Comparison of ENCODE assay signal across 1 cellular context in genomic region chr9:5629312-5630037, GRCh38.
A peak's percentile ranks its signal among the peaks of the same experiment; 100 is the strongest.
TF ChIP-seq lines count a peak whose summit lies in the region.

No MANE protein-coding gene starts in this region.

TF ChIP-seq in GM12878, 131 proteins besides CTCF, POLR2A, EP300 and RAD21 (continued from another document and continues in another):
- TF ChIP-seq E2F8 (IDR thresholded peaks at IDR 0.05; ENCODE audit: low read depth, partially characterized antibody): no peak
- TF ChIP-seq TCF12 (IDR thresholded peaks at IDR 0.05; ENCODE audit: low read depth, low read length): no peak
- no peak for TF ChIP-seq CBX3 (IDR thresholded peaks at IDR 0.05; ENCODE audit: borderline replicate concordance, low read depth)
- TF ChIP-seq MXI1 (IDR thresholded peaks at IDR 0.05; ENCODE audit: low read depth, low read length): peak; percentile 63; the same call in 1 of the 2 replicates
- no peak for TF ChIP-seq ELK1 (IDR thresholded peaks at IDR 0.05; ENCODE audit: low read depth, low read length)
- no peak for TF ChIP-seq RAD51 (IDR thresholded peaks at IDR 0.05)
- TF ChIP-seq TAF1 (IDR thresholded peaks at IDR 0.05; ENCODE audit: borderline replicate concordance, low read depth, low read length): peak; percentile 28; the same call in 1 of the 2 replicates
- no peak for TF ChIP-seq E2F4 (IDR thresholded peaks at IDR 0.05; ENCODE audit: low read depth, low read length)
- TF ChIP-seq ESRRA (IDR thresholded peaks at IDR 0.05; ENCODE audit: low read length): no peak
- TF ChIP-seq ZNF217 (IDR thresholded peaks at IDR 0.05): no peak
- TF ChIP-seq BCL11A (IDR thresholded peaks at IDR 0.05; ENCODE audit: low read depth, low read length): no peak; the same call in 1 of the 2 replicates
- no peak for TF ChIP-seq USF1 (IDR thresholded peaks at IDR 0.05; ENCODE audit: borderline replicate concordance, extremely low read length, insufficient read depth, low read depth, low read length)
- TF ChIP-seq PRDM15 (CRISPR knock-in tag; IDR thresholded peaks at IDR 0.05): 0 out of 2 replicates have a peak, but pooled peaks have one; percentile 0
- peak; percentile 15 for TF ChIP-seq MLLT1 (IDR thresholded peaks at IDR 0.05)
- no peak for TF ChIP-seq POLR2AphosphoS2 (IDR thresholded peaks at IDR 0.05; ENCODE audit: low read depth, low read length)
- TF ChIP-seq MAX (IDR thresholded peaks at IDR 0.05; ENCODE audit: low read depth, low read length): no peak
- no peak for TF ChIP-seq IKZF1 (conservative IDR thresholded peaks at IDR 0.05)
- TF ChIP-seq TBL1XR1 (IDR thresholded peaks at IDR 0.05; ENCODE audit: low read depth, low read length): no peak
- peak; percentile 47; the same call in 1 of the 2 replicates for TF ChIP-seq ASH2L (IDR thresholded peaks at IDR 0.05; ENCODE audit: borderline replicate concordance, low read depth)
- TF ChIP-seq KDM1A (IDR thresholded peaks at IDR 0.05; ENCODE audit: borderline replicate concordance): no peak
- TF ChIP-seq BHLHE40 (IDR thresholded peaks at IDR 0.05; ENCODE audit: borderline replicate concordance in 1 of 2, low read depth in 2 of 2, low read length in 1 of 2): peak; percentile 46 to 49; a peak in 2 of 4 replicates
- TF ChIP-seq RELA (IDR thresholded peaks at IDR 0.05; ENCODE audit: borderline replicate concordance, partially characterized antibody): no peak
- no peak for TF ChIP-seq CREB1 (IDR thresholded peaks at IDR 0.05; ENCODE audit: low read depth)
- TF ChIP-seq FOXM1 (IDR thresholded peaks at IDR 0.05; ENCODE audit: low read depth, low read length): no peak
- TF ChIP-seq GATAD2B (conservative IDR thresholded peaks at IDR 0.05; ENCODE audit: low read depth): peak; percentile 28; the same call in 1 of the 2 replicates
- no peak for TF ChIP-seq RCOR1 (conservative IDR thresholded peaks at IDR 0.05; ENCODE audit: low read depth, low read length)
- TF ChIP-seq MEF2B (IDR thresholded peaks at IDR 0.05; ENCODE audit: partially characterized antibody, poor library complexity, severe bottlenecking): peak; percentile 84
- TF ChIP-seq SMARCA5 (IDR thresholded peaks at IDR 0.05): 0 out of 2 replicates have a peak, but pooled peaks have one; percentile 16
- peak; percentile 15; the same call in 1 of the 2 replicates for TF ChIP-seq HDGF (IDR thresholded peaks at IDR 0.05)
- TF ChIP-seq SKIL (IDR thresholded peaks at IDR 0.05; ENCODE audit: low read depth, poor library complexity, severe bottlenecking): no peak
- no peak for TF ChIP-seq FOS (IDR thresholded peaks at IDR 0.05; ENCODE audit: borderline replicate concordance, extremely low read depth, insufficient read length)
- no peak for TF ChIP-seq TCF3 (IDR thresholded peaks at IDR 0.05; ENCODE audit: borderline replicate concordance, insufficient read depth, low read depth, low read length)
- no peak for TF ChIP-seq ZNF622 (IDR thresholded peaks at IDR 0.05)
- no peak for TF ChIP-seq LARP7 (IDR thresholded peaks at IDR 0.05)
- peak; percentile 78 for TF ChIP-seq CHD1 (IDR thresholded peaks at IDR 0.05; ENCODE audit: low read depth, low read length)
- no peak for TF ChIP-seq STAT1 (conservative IDR thresholded peaks at IDR 0.05)
- TF ChIP-seq JUND (IDR thresholded peaks at IDR 0.05; ENCODE audit: low read depth, low read length): no peak
- TF ChIP-seq MEF2A (IDR thresholded peaks at IDR 0.05; ENCODE audit: insufficient read depth, low read depth, low read length): 0 out of 2 replicates have a peak, but pooled peaks have one; percentile 30
- TF ChIP-seq NKRF (conservative IDR thresholded peaks at IDR 0.05): 0 out of 2 replicates have a peak, but pooled peaks have one; percentile 6
- TF ChIP-seq RUNX3 (IDR thresholded peaks at IDR 0.05; ENCODE audit: low read length): no peak
- TF ChIP-seq ATF2 (IDR thresholded peaks at IDR 0.05; ENCODE audit: low read length): no peak
- no peak for TF ChIP-seq YBX1 (IDR thresholded peaks at IDR 0.05)
- TF ChIP-seq TARDBP (IDR thresholded peaks at IDR 0.05; ENCODE audit: borderline replicate concordance): no peak
- TF ChIP-seq NRF1 (conservative IDR thresholded peaks at IDR 0.05; ENCODE audit: low read depth, low read length): no peak
- no peak for TF ChIP-seq ZBED1 (IDR thresholded peaks at IDR 0.05; ENCODE audit: borderline replicate concordance)
- 0 out of 2 replicates have a peak, but pooled peaks have one; percentile 19 for TF ChIP-seq POLR2AphosphoS5 (IDR thresholded peaks at IDR 0.05; ENCODE audit: low read length)
- TF ChIP-seq EZH2 (IDR thresholded peaks at IDR 0.05; ENCODE audit: borderline replicate concordance, control insufficient read depth, low read depth, low read length): no peak
